ENCODE assay signal across 25 cellular contexts in genomic region chr18:59629894-59630293, GRCh38.
DNase-seq lines count a peak whose midpoint lies in the region; ATAC-seq and TF ChIP-seq lines count a peak whose summit lies in the region.
"Had no signal": no experiment of that assay in that cellular context is flagged by ENCODE, and none has a peak within 500 bp of the region (broad histone marks: within the 10 kb centered on the region; RNA-seq: fewer than 3 reads in every experiment).

No MANE protein-coding gene starts in this region.

- H3K36me3 ChIP-seq in body of pancreas (replicated peaks in 1 of 2; ENCODE audit: insufficient read depth in 1 of 2, low read depth in 2 of 2) (no peaks in the 10 kb centered on the region), gastrocnemius medialis (no peaks in the 10 kb centered on the region), ovary (no peaks in the 10 kb centered on the region)

- no peak for TF ChIP-seq POLR2A in body of pancreas (IDR thresholded peaks at IDR 0.05)
- TF ChIP-seq POLR2A in gastrocnemius medialis (IDR thresholded peaks at IDR 0.05): no peak
- TF ChIP-seq POLR2A in ovary (IDR thresholded peaks at IDR 0.05): no peak

- in situ Hi-C loops in gastrocnemius medialis (cut with MboI; ENCODE audit: low sequenced_read_pairs in 4 of 4): no loop called here

- peak; percentile 51 for DNase-seq in GM03348 (ENCODE audit: low spot score)
- DNase-seq in body of pancreas: peak; percentile 13 to 28 (median 20)
- peak; percentile 55 to 73 (median 72) for DNase-seq in right cardiac atrium
- peak in 1 of 2 donors; percentile 57 for DNase-seq in gastrocnemius medialis
- DNase-seq in ovary: no peak
- DNase-seq in GM10248 (ENCODE audit: extremely low spot score): no peak
- DNase-seq: activated CD4-positive, alpha-beta T cell treated with anti-CD3 and anti-CD28 coated beads for 1 hour; activated CD8-positive, alpha-beta T cell treated with anti-CD3 and anti-CD28 coated beads, Interleukin-2, amount 10 ng/mL, durations not matched to agents 7 days and 5 days; activated effector memory CD4-positive, alpha-beta T cell treated with Interleukin-2 at 50 U/mL for 16 hours; activated naive CD8-positive, alpha-beta T cell treated with anti-CD3 and anti-CD28 coated beads, Interleukin-2, amount 10 ng/mL, durations not matched to agents 7 days and 5 days; activated T-cell treated with anti-CD3 and anti-CD28 coated beads for 4 hours; CD4-positive, alpha-beta memory T cell; DMS153; effector CD4-positive, alpha-beta T cell; erythroblast; GOT3; KBM-7; MG63; NCI-H1417 treated with DMSO at 0.1 percent for 48 hours; NCI-H524; substantia nigra; T-helper 17 cell had no signal

- TF ChIP-seq CTCF in body of pancreas (IDR thresholded peaks at IDR 0.05) (no peak), gastrocnemius medialis (IDR thresholded peaks at IDR 0.05 in 4 of 5, conservative IDR thresholded peaks at IDR 0.05 in 1 of 5) (no peak), ovary (IDR thresholded peaks at IDR 0.05) (no peak), GM10248 (IDR thresholded peaks at IDR 0.05; ENCODE audit: control extremely low read depth, extremely low read depth, low read depth, missing control alignments) (no peak)

- ATAC-seq in body of pancreas (peak; percentile 42), right cardiac atrium (peak; percentile 44 to 55), gastrocnemius medialis (peak; percentile 53 to 63), HG02852 (IDR thresholded peaks at IDR 0.05; ENCODE audit: unreplicated experiment) (no peak)
- ATAC-seq: activated CD8-positive, alpha-beta T cell treated with anti-CD3 and anti-CD28 coated beads, Interleukin-2, amount 10 ng/mL, durations not matched to agents 7 days and 5 days; T-helper 17 cell had no signal

- TF ChIP-seq EP300 in ovary (IDR thresholded peaks at IDR 0.05): no peak

- H3K27me3 ChIP-seq in body of pancreas: no peaks in the 10 kb centered on the region
- H3K27me3 ChIP-seq in right cardiac atrium (ENCODE audit: control insufficient read depth, insufficient read depth): no peaks in the 10 kb centered on the region
- H3K27me3 ChIP-seq in gastrocnemius medialis: no peaks in the 10 kb centered on the region
- H3K27me3 ChIP-seq in ovary: no peaks in the 10 kb centered on the region
- H3K27me3 ChIP-seq: MG63 had no signal

- no peaks in the 10 kb centered on the region for H3K9me3 ChIP-seq in body of pancreas
- no peaks in the 10 kb centered on the region for H3K9me3 ChIP-seq in right cardiac atrium (ENCODE audit: control insufficient read depth, low read length)
- H3K9me3 ChIP-seq in gastrocnemius medialis: no peaks in the 10 kb centered on the region
- no peaks in the 10 kb centered on the region for H3K9me3 ChIP-seq in ovary
- H3K9me3 ChIP-seq: MG63 had no signal

- POLR2A ChIA-PET in GM10248 (lab: Yijun Ruan, JAX): no interaction called here

- CTCF ChIA-PET in GM10248 (lab: Yijun Ruan, JAX): interaction anchor here (3.6 to 7.5 kb wide), 2 partner anchors 14 to 193 kb away, joined by 16 to 77 read pairs; no protein-coding TSS in a partner anchor

- intact Hi-C loops in body of pancreas (cut with DNase I): no loop called here
- intact Hi-C loops in right cardiac atrium (cut with DNase I): loop anchor here in 1 of 4 donors (5.0 kb wide), 1 partner anchor 192 kb away; no protein-coding TSS in a partner anchor
- intact Hi-C loops in gastrocnemius medialis (cut with DNase I; ENCODE audit: low total_unique reads): no loop called here
- intact Hi-C loops in ovary (cut with DNase I): loop anchor here in 2 of 4 donors (10.0 kb wide), 3 partner anchors 115 to 195 kb away; no protein-coding TSS in a partner anchor

- WGBS in body of pancreas, 2 donors: 44 to 50% methylated on average over 6 of the region's 6 CpGs
- 71% methylated on average over 6 of the region's 6 CpGs for WGBS in right cardiac atrium
- 66 to 84% (median 75%) methylated on average over 6 of the region's 6 CpGs for WGBS in ovary, 3 donors

- H3K4me1 ChIP-seq in body of pancreas: no peaks in the 10 kb centered on the region
- no peaks in the 10 kb centered on the region for H3K4me1 ChIP-seq in right cardiac atrium (ENCODE audit: control insufficient read depth, insufficient read depth, low read length)
- no peaks in the 10 kb centered on the region for H3K4me1 ChIP-seq in gastrocnemius medialis
- peaks cover 7% of the 10 kb centered on the region for H3K4me1 ChIP-seq in ovary (ENCODE audit: insufficient read depth)

- H3K4me3 ChIP-seq in body of pancreas (no peak overlapping the region), right cardiac atrium (ENCODE audit: low read length) (no peak overlapping the region), gastrocnemius medialis (no peak overlapping the region), ovary (no peak overlapping the region)
- H3K4me3 ChIP-seq: lung, MG63, SK-N-MC had no signal

- H3K27ac ChIP-seq in body of pancreas (no peak overlapping the region), right cardiac atrium (ENCODE audit: low read length) (no peak overlapping the region), gastrocnemius medialis (no peak overlapping the region), ovary (no peak overlapping the region)
- H3K27ac ChIP-seq: SK-N-MC had no signal

Comparison
In these comparisons a context has a peak if more than half of its experiments do, and no peak if none do; other contexts are left out.
1. DNase-seq: peak in GM03348 (single experiment), body of pancreas (4 of 4) and right cardiac atrium (3 of 3); none in ovary (0 of 5) and GM10248 (single experiment).